Comparison of ENCODE assay signal across 15 cellular contexts in genomic region chr6:113338610-113339009, GRCh38.
DNase-seq lines count a peak whose midpoint lies in the region; ATAC-seq and TF ChIP-seq lines count a peak whose summit lies in the region.
"Had no signal": no experiment of that assay in that cellular context is flagged by ENCODE, and none has a peak within 500 bp of the region (broad histone marks: within the 10 kb centered on the region; RNA-seq: fewer than 3 reads in every experiment).

No MANE protein-coding gene starts in this region.

- H3K4me1 Mint-ChIP-seq in osteocyte (ENCODE audit: unreplicated experiment) = peaks cover 20% of the 10 kb centered on the region
- H3K4me1 Mint-ChIP-seq: CD4-positive, alpha-beta memory T cell had no signal

- peak; percentile 30 for ATAC-seq in left ventricle myocardium superior
- no peak for ATAC-seq in heart left ventricle
- ATAC-seq in GM19023 (IDR thresholded peaks at IDR 0.05; ENCODE audit: unreplicated experiment) = no peak

- no peaks in the 10 kb centered on the region for H3K9me3 ChIP-seq in heart left ventricle
- H3K9me3 ChIP-seq: HAP-1 had no signal

- DNase-seq in left ventricle myocardium superior (no peak), heart left ventricle (no peak), fibroblast of peridontal ligament (ENCODE audit: extremely low read depth) (peak; percentile 45), osteocyte (ENCODE audit: extremely low spot score, unreplicated experiment) (no peak), SIG-M5 (lab: John Stamatoyannopoulos, UW) (no peak)
- DNase-seq: C1 segment of cervical spinal cord; Calu3; CD4-positive, alpha-beta memory T cell; COR-L47; DMS53; DMS79 treated with DMSO at 0.1 percent for 48 hours; GF-D8; GOT3 had no signal

- H3K4me3 ChIP-seq in heart left ventricle = no peak overlapping the region
- H3K4me3 ChIP-seq: HAP-1 had no signal

- no peak overlapping the region for H3K4me3 Mint-ChIP-seq in osteocyte (ENCODE audit: unreplicated experiment)
- H3K4me3 Mint-ChIP-seq: CD4-positive, alpha-beta memory T cell had no signal

- peak overlapping the region; percentile 76 for H3K27ac Mint-ChIP-seq in osteocyte (ENCODE audit: unreplicated experiment)
- H3K27ac Mint-ChIP-seq: CD4-positive, alpha-beta memory T cell had no signal

- intact Hi-C loops in left ventricle myocardium superior (cut with micrococcal nuclease) = no loop called here
- intact Hi-C loops in heart left ventricle (cut with DNase I) = no loop called here

- no peaks in the 10 kb centered on the region for H3K36me3 Mint-ChIP-seq in osteocyte (ENCODE audit: unreplicated experiment)
- H3K36me3 Mint-ChIP-seq: CD4-positive, alpha-beta memory T cell had no signal

- no peaks in the 10 kb centered on the region for H3K27me3 ChIP-seq in heart left ventricle

- H3K4me1 ChIP-seq in heart left ventricle = peaks cover 0 to 5% (median 0%) of the 10 kb centered on the region in 12 donors
- H3K4me1 ChIP-seq: HAP-1 had no signal

- no peak for TF ChIP-seq POLR2A in heart left ventricle (IDR thresholded peaks at IDR 0.05)

- TF ChIP-seq CTCF in heart left ventricle (IDR thresholded peaks at IDR 0.05) (no peak), osteocyte (IDR thresholded peaks at IDR 0.05) (no peak)

- no peaks in the 10 kb centered on the region for H3K9me3 Mint-ChIP-seq in osteocyte (ENCODE audit: unreplicated experiment)

- no peaks in the 10 kb centered on the region for H3K36me3 ChIP-seq in heart left ventricle
- H3K36me3 ChIP-seq: HAP-1 had no signal

- no peaks in the 10 kb centered on the region for H3K27me3 Mint-ChIP-seq in osteocyte (ENCODE audit: unreplicated experiment)

- no peak overlapping the region for H3K27ac ChIP-seq in heart left ventricle
